ENCODE assay signal across 1 cellular context in the genomic region with DNA sequence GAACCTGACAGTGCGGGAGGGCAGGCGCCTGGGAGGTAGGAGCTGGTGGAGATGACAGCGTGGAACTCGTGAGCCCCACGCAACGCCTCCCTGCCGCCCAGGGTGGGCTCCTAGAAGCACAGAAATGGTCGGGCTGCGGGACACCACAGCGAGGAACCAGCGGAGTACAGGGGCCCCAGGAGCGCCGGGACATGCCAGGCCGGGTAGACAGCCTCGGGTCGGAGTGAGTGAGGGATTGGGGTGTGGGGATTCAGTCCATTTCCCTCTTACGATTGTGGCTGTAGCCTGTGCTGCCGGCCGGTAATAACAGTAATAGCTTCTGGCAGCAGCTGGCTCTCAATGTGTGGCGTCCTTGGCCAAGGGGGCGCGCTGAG.
TF ChIP-seq lines count a peak whose summit lies in the region.

No MANE protein-coding gene starts in this region.

TF ChIP-seq in K562, 482 proteins besides CTCF, POLR2A, EP300 and RAD21:
- TF ChIP-seq, protein P1, sequence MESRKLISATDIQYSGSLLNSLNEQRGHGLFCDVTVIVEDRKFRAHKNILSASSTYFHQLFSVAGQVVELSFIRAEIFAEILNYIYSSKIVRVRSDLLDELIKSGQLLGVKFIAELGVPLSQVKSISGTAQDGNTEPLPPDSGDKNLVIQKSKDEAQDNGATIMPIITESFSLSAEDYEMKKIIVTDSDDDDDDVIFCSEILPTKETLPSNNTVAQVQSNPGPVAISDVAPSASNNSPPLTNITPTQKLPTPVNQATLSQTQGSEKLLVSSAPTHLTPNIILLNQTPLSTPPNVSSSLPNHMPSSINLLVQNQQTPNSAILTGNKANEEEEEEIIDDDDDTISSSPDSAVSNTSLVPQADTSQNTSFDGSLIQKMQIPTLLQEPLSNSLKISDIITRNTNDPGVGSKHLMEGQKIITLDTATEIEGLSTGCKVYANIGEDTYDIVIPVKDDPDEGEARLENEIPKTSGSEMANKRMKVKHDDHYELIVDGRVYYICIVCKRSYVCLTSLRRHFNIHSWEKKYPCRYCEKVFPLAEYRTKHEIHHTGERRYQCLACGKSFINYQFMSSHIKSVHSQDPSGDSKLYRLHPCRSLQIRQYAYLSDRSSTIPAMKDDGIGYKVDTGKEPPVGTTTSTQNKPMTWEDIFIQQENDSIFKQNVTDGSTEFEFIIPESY (CRISPR knock-in tag; IDR thresholded peaks at IDR 0.05), result 0 out of 2 replicates have a peak, but pooled peaks have one; percentile 5
